In the genomic region with DNA sequence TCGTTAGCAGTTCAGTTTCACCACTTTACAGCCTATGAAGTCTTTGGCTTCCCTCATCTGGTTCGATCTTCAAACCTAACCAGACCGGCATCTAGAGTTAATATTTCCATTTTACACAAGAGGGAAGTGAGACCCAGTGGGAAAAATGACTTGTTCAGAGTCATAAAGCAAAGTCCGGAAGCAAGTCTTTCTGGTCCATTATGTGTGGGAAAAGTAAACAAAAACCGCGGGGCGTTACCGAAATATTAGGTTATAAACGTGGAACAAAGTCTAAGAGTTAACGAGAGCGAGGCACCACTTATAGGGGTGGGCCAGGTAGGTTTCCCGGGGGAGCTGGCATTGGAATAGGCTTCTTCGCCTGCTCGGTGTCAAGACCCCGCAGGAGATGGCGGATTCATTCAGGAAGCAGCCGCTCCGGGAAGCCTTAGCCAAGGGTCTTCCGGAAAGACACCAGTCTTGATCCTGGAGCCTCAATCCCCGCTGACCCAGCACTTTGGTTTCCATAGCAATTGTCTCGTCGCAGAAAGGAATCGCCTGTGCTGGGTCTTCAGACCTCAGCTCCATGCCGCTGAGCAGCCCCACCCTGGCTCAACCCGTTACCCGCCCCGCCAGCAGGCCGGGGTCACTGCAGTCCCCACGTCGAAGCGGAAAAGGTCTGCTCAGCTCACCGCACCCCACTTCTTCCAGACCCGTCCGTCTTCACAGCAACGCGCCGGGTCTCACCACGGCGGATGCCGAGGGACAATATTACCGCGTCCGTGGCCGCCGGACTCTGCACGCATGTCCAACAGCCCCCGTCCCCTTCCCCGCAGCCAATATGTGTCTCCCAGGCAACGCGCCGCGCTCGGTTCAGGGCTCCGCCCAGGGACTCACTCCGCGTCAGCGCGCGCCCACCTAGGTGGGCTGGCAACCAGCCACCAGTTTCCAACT, we compare ENCODE assay signal across 1 cellular context.
TF ChIP-seq lines count a peak whose summit lies in the region.

A gene (plus strand): TSS at position 872 of the 930 bp plus-strand sequence. CDS start 82 bp downstream, outside the sequence.

TF ChIP-seq in GM12878, 131 proteins besides CTCF, POLR2A, EP300 and RAD21 (continues in another document):
- TF ChIP-seq, protein P1, sequence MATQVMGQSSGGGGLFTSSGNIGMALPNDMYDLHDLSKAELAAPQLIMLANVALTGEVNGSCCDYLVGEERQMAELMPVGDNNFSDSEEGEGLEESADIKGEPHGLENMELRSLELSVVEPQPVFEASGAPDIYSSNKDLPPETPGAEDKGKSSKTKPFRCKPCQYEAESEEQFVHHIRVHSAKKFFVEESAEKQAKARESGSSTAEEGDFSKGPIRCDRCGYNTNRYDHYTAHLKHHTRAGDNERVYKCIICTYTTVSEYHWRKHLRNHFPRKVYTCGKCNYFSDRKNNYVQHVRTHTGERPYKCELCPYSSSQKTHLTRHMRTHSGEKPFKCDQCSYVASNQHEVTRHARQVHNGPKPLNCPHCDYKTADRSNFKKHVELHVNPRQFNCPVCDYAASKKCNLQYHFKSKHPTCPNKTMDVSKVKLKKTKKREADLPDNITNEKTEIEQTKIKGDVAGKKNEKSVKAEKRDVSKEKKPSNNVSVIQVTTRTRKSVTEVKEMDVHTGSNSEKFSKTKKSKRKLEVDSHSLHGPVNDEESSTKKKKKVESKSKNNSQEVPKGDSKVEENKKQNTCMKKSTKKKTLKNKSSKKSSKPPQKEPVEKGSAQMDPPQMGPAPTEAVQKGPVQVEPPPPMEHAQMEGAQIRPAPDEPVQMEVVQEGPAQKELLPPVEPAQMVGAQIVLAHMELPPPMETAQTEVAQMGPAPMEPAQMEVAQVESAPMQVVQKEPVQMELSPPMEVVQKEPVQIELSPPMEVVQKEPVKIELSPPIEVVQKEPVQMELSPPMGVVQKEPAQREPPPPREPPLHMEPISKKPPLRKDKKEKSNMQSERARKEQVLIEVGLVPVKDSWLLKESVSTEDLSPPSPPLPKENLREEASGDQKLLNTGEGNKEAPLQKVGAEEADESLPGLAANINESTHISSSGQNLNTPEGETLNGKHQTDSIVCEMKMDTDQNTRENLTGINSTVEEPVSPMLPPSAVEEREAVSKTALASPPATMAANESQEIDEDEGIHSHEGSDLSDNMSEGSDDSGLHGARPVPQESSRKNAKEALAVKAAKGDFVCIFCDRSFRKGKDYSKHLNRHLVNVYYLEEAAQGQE (IDR thresholded peaks at IDR 0.05; ENCODE audit: low read depth, low read length), result no peak
- TF ChIP-seq, protein P2, sequence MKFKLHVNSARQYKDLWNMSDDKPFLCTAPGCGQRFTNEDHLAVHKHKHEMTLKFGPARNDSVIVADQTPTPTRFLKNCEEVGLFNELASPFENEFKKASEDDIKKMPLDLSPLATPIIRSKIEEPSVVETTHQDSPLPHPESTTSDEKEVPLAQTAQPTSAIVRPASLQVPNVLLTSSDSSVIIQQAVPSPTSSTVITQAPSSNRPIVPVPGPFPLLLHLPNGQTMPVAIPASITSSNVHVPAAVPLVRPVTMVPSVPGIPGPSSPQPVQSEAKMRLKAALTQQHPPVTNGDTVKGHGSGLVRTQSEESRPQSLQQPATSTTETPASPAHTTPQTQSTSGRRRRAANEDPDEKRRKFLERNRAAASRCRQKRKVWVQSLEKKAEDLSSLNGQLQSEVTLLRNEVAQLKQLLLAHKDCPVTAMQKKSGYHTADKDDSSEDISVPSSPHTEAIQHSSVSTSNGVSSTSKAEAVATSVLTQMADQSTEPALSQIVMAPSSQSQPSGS (IDR thresholded peaks at IDR 0.05; ENCODE audit: low read length), result no peak
- TF ChIP-seq BRCA1 (IDR thresholded peaks at IDR 0.05; ENCODE audit: low read depth, low read length), result no peak
- TF ChIP-seq TCF3 (IDR thresholded peaks at IDR 0.05; ENCODE audit: borderline replicate concordance, insufficient read depth, low read depth, low read length), result no peak
- TF ChIP-seq SMC3 (IDR thresholded peaks at IDR 0.05; ENCODE audit: borderline replicate concordance, low read length), result no peak
- no peak for TF ChIP-seq SMARCA5 (IDR thresholded peaks at IDR 0.05)
- TF ChIP-seq POU2F2 (IDR thresholded peaks at IDR 0.05; ENCODE audit: borderline replicate concordance, low read depth, low read length), result no peak
- no peak for TF ChIP-seq TARDBP (IDR thresholded peaks at IDR 0.05; ENCODE audit: borderline replicate concordance)
- TF ChIP-seq, protein P3, sequence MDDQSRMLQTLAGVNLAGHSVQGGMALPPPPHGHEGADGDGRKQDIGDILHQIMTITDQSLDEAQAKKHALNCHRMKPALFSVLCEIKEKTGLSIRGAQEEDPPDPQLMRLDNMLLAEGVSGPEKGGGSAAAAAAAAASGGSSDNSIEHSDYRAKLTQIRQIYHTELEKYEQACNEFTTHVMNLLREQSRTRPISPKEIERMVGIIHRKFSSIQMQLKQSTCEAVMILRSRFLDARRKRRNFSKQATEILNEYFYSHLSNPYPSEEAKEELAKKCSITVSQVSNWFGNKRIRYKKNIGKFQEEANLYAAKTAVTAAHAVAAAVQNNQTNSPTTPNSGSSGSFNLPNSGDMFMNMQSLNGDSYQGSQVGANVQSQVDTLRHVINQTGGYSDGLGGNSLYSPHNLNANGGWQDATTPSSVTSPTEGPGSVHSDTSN (IDR thresholded peaks at IDR 0.05; ENCODE audit: insufficient replicate concordance, low read depth, low read length), result no peak
- TF ChIP-seq STAT1 (conservative IDR thresholded peaks at IDR 0.05), result no peak
- TF ChIP-seq ZNF274 (IDR thresholded peaks at IDR 0.05; ENCODE audit: insufficient read depth, insufficient read length), result no peak
- TF ChIP-seq FOXM1 (IDR thresholded peaks at IDR 0.05; ENCODE audit: low read depth, low read length), result no peak
- TF ChIP-seq KLF5 (IDR thresholded peaks at IDR 0.05; ENCODE audit: partially characterized antibody), result no peak
- no peak for TF ChIP-seq CBX5 (IDR thresholded peaks at IDR 0.05; ENCODE audit: low read depth)
- peak; percentile 65 for TF ChIP-seq SPI1 (IDR thresholded peaks at IDR 0.05; ENCODE audit: borderline replicate concordance, insufficient read depth, low read depth, low read length)
- TF ChIP-seq, protein P4, sequence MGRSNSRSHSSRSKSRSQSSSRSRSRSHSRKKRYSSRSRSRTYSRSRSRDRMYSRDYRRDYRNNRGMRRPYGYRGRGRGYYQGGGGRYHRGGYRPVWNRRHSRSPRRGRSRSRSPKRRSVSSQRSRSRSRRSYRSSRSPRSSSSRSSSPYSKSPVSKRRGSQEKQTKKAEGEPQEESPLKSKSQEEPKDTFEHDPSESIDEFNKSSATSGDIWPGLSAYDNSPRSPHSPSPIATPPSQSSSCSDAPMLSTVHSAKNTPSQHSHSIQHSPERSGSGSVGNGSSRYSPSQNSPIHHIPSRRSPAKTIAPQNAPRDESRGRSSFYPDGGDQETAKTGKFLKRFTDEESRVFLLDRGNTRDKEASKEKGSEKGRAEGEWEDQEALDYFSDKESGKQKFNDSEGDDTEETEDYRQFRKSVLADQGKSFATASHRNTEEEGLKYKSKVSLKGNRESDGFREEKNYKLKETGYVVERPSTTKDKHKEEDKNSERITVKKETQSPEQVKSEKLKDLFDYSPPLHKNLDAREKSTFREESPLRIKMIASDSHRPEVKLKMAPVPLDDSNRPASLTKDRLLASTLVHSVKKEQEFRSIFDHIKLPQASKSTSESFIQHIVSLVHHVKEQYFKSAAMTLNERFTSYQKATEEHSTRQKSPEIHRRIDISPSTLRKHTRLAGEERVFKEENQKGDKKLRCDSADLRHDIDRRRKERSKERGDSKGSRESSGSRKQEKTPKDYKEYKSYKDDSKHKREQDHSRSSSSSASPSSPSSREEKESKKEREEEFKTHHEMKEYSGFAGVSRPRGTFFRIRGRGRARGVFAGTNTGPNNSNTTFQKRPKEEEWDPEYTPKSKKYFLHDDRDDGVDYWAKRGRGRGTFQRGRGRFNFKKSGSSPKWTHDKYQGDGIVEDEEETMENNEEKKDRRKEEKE (IDR thresholded peaks at IDR 0.05), result no peak
- TF ChIP-seq MEF2B (IDR thresholded peaks at IDR 0.05; ENCODE audit: partially characterized antibody, poor library complexity, severe bottlenecking), result no peak
- no peak for TF ChIP-seq HDAC2 (IDR thresholded peaks at IDR 0.05)
- TF ChIP-seq WRNIP1 (IDR thresholded peaks at IDR 0.05; ENCODE audit: borderline replicate concordance, low read depth, low read length), result no peak
- TF ChIP-seq, protein P5, sequence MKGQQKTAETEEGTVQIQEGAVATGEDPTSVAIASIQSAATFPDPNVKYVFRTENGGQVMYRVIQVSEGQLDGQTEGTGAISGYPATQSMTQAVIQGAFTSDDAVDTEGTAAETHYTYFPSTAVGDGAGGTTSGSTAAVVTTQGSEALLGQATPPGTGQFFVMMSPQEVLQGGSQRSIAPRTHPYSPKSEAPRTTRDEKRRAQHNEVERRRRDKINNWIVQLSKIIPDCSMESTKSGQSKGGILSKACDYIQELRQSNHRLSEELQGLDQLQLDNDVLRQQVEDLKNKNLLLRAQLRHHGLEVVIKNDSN (IDR thresholded peaks at IDR 0.05; ENCODE audit: borderline replicate concordance, extremely low read length, insufficient read depth, low read depth, low read length), result no peak
- no peak for TF ChIP-seq BACH1 (IDR thresholded peaks at IDR 0.05; ENCODE audit: borderline replicate concordance)
- TF ChIP-seq ZNF622 (IDR thresholded peaks at IDR 0.05), result no peak
- TF ChIP-seq POLR2AphosphoS2 (IDR thresholded peaks at IDR 0.05; ENCODE audit: low read depth, low read length), result no peak
- 0 out of 2 replicates have a peak, but pooled peaks have one; percentile 55 for TF ChIP-seq NFIC (IDR thresholded peaks at IDR 0.05; ENCODE audit: low read depth, low read length)
- TF ChIP-seq, protein P6, sequence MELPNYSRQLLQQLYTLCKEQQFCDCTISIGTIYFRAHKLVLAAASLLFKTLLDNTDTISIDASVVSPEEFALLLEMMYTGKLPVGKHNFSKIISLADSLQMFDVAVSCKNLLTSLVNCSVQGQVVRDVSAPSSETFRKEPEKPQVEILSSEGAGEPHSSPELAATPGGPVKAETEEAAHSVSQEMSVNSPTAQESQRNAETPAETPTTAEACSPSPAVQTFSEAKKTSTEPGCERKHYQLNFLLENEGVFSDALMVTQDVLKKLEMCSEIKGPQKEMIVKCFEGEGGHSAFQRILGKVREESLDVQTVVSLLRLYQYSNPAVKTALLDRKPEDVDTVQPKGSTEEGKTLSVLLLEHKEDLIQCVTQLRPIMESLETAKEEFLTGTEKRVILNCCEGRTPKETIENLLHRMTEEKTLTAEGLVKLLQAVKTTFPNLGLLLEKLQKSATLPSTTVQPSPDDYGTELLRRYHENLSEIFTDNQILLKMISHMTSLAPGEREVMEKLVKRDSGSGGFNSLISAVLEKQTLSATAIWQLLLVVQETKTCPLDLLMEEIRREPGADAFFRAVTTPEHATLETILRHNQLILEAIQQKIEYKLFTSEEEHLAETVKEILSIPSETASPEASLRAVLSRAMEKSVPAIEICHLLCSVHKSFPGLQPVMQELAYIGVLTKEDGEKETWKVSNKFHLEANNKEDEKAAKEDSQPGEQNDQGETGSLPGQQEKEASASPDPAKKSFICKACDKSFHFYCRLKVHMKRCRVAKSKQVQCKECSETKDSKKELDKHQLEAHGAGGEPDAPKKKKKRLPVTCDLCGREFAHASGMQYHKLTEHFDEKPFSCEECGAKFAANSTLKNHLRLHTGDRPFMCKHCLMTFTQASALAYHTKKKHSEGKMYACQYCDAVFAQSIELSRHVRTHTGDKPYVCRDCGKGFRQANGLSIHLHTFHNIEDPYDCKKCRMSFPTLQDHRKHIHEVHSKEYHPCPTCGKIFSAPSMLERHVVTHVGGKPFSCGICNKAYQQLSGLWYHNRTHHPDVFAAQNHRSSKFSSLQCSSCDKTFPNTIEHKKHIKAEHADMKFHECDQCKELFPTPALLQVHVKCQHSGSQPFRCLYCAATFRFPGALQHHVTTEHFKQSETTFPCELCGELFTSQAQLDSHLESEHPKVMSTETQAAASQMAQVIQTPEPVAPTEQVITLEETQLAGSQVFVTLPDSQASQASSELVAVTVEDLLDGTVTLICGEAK (IDR thresholded peaks at IDR 0.05; ENCODE audit: borderline replicate concordance), result no peak
- TF ChIP-seq, protein P7, sequence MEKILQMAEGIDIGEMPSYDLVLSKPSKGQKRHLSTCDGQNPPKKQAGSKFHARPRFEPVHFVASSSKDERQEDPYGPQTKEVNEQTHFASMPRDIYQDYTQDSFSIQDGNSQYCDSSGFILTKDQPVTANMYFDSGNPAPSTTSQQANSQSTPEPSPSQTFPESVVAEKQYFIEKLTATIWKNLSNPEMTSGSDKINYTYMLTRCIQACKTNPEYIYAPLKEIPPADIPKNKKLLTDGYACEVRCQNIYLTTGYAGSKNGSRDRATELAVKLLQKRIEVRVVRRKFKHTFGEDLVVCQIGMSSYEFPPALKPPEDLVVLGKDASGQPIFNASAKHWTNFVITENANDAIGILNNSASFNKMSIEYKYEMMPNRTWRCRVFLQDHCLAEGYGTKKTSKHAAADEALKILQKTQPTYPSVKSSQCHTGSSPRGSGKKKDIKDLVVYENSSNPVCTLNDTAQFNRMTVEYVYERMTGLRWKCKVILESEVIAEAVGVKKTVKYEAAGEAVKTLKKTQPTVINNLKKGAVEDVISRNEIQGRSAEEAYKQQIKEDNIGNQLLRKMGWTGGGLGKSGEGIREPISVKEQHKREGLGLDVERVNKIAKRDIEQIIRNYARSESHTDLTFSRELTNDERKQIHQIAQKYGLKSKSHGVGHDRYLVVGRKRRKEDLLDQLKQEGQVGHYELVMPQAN (conservative IDR thresholded peaks at IDR 0.05), result no peak
- TF ChIP-seq IKZF1 (conservative IDR thresholded peaks at IDR 0.05), result 0 out of 2 replicates have a peak, but pooled peaks have one; percentile 36
- TF ChIP-seq SIN3A (IDR thresholded peaks at IDR 0.05; ENCODE audit: low read depth, low read length), result no peak
- peak; percentile 54; the same call in 1 of the 2 replicates for TF ChIP-seq BMI1 (IDR thresholded peaks at IDR 0.05; ENCODE audit: borderline replicate concordance)
- no peak for TF ChIP-seq SUPT20H (IDR thresholded peaks at IDR 0.05; ENCODE audit: borderline replicate concordance, control insufficient read depth, low read depth, low read length)
- no peak for TF ChIP-seq CREM (IDR thresholded peaks at IDR 0.05; ENCODE audit: low read depth)
- TF ChIP-seq SREBF1 (IDR thresholded peaks at IDR 0.05; ENCODE audit: low read length), result no peak
- no peak for TF ChIP-seq HCFC1 (IDR thresholded peaks at IDR 0.05; ENCODE audit: low read length)
- TF ChIP-seq, protein P8, sequence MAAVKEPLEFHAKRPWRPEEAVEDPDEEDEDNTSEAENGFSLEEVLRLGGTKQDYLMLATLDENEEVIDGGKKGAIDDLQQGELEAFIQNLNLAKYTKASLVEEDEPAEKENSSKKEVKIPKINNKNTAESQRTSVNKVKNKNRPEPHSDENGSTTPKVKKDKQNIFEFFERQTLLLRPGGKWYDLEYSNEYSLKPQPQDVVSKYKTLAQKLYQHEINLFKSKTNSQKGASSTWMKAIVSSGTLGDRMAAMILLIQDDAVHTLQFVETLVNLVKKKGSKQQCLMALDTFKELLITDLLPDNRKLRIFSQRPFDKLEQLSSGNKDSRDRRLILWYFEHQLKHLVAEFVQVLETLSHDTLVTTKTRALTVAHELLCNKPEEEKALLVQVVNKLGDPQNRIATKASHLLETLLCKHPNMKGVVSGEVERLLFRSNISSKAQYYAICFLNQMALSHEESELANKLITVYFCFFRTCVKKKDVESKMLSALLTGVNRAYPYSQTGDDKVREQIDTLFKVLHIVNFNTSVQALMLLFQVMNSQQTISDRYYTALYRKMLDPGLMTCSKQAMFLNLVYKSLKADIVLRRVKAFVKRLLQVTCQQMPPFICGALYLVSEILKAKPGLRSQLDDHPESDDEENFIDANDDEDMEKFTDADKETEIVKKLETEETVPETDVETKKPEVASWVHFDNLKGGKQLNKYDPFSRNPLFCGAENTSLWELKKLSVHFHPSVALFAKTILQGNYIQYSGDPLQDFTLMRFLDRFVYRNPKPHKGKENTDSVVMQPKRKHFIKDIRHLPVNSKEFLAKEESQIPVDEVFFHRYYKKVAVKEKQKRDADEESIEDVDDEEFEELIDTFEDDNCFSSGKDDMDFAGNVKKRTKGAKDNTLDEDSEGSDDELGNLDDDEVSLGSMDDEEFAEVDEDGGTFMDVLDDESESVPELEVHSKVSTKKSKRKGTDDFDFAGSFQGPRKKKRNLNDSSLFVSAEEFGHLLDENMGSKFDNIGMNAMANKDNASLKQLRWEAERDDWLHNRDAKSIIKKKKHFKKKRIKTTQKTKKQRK (IDR thresholded peaks at IDR 0.05; ENCODE audit: low read depth, low read length), result no peak
- no peak for TF ChIP-seq HDAC6 (IDR thresholded peaks at IDR 0.05; ENCODE audit: unreplicated experiment)
